15 cellular contexts compared by ENCODE assay signal in genomic region chr17:38844261-38844757, GRCh38. TPM values are rescaled to one million over a fixed set of nuclear protein-coding genes. Genes with fewer than 3 reads are reported as not detected.
DNase-seq lines count a peak whose midpoint lies in the region; ATAC-seq and TF ChIP-seq lines count a peak whose summit lies in the region.
"Had no signal": no experiment of that assay in that cellular context is flagged by ENCODE, and none has a peak within 500 bp of the region (broad histone marks: within the 10 kb centered on the region; RNA-seq: fewer than 3 reads in every experiment).

No MANE protein-coding gene starts in this region.

- H3K9me3 ChIP-seq in MG63: no peaks in the 10 kb centered on the region
- H3K9me3 ChIP-seq: adrenal gland, upper lobe of left lung had no signal

- intact Hi-C loops in activated T-helper 1 cell treated with anti-CD3 and anti-CD28 coated beads, Interleukin-12 subunit alpha, Interleukin-12 subunit beta, Interleukin-2, Interleukin-4 antibody, amounts not matched to agents 30 ng/mL and 10 ng/mL and 1 ng/mL, durations not matched to agents 14 hours and 24 hours and 36 hours (cut with micrococcal nuclease): no loop called here

- H3K4me3 Mint-ChIP-seq in brain (no peak overlapping the region), nephron progenitor cell (no peak overlapping the region)
- no peak overlapping the region for H3K4me3 Mint-ChIP-seq in activated T-helper 1 cell treated with anti-CD3 and anti-CD28 coated beads, Interleukin-12 subunit alpha, Interleukin-12 subunit beta, Interleukin-2, Interleukin-4 antibody, amounts not matched to agents 30 ng/mL and 10 ng/mL and 1 ng/mL, durations not matched to agents 14 hours and 24 hours and 36 hours
- H3K4me3 Mint-ChIP-seq: neural progenitor cell had no signal

- no peaks in the 10 kb centered on the region for H3K4me1 Mint-ChIP-seq in brain
- H3K4me1 Mint-ChIP-seq in nephron progenitor cell: no peaks in the 10 kb centered on the region
- peaks cover 6% of the 10 kb centered on the region for H3K4me1 Mint-ChIP-seq in activated T-helper 1 cell treated with anti-CD3 and anti-CD28 coated beads, Interleukin-12 subunit alpha, Interleukin-12 subunit beta, Interleukin-2, Interleukin-4 antibody, amounts not matched to agents 30 ng/mL and 10 ng/mL and 1 ng/mL, durations not matched to agents 14 hours and 24 hours and 36 hours (ENCODE audit: low read depth)

- peak overlapping the region in 3 of 5 experiments; percentile 21 to 49 (median 41) for H3K27ac Mint-ChIP-seq in brain
- H3K27ac Mint-ChIP-seq in nephron progenitor cell: peak overlapping the region; percentile 36
- no peak overlapping the region for H3K27ac Mint-ChIP-seq in activated T-helper 1 cell treated with anti-CD3 and anti-CD28 coated beads, Interleukin-12 subunit alpha, Interleukin-12 subunit beta, Interleukin-2, Interleukin-4 antibody, amounts not matched to agents 30 ng/mL and 10 ng/mL and 1 ng/mL, durations not matched to agents 14 hours and 24 hours and 36 hours
- H3K27ac Mint-ChIP-seq: neural progenitor cell had no signal

- peaks cover 27% of the 10 kb centered on the region for H3K36me3 ChIP-seq in MG63

- H3K27me3 ChIP-seq in MG63: no peaks in the 10 kb centered on the region
- H3K27me3 ChIP-seq: adrenal gland, dorsolateral prefrontal cortex, neural progenitor cell, upper lobe of left lung had no signal

- no peak for ATAC-seq in HG03565 (IDR thresholded peaks at IDR 0.05; ENCODE audit: unreplicated experiment)
- ATAC-seq: GM12878 had no signal

- DNase-seq in NCI-H1436 (lab: John Stamatoyannopoulos, UW) (peak; percentile 20), NCI-H1436 treated with DMSO at 0.1 percent for 48 hours (lab: John Stamatoyannopoulos, UW) (no peak), MG63 (peak; percentile 68), nephron progenitor cell (no peak), AG08395 (ENCODE audit: low spot score) (no peak)
- DNase-seq in activated T-helper 1 cell treated with anti-CD3 and anti-CD28 coated beads, Interleukin-12 subunit alpha, Interleukin-12 subunit beta, Interleukin-2, Interleukin-4 antibody, amounts not matched to agents 30 ng/mL and 10 ng/mL and 1 ng/mL, durations not matched to agents 14 hours and 24 hours and 36 hours (ENCODE audit: low spot score): no peak
- DNase-seq: DMS79 treated with DMSO at 0.1 percent for 48 hours, dorsolateral prefrontal cortex, Right ventricle myocardium superior, upper lobe of left lung had no signal

- no peak for TF ChIP-seq CTCF in brain (conservative IDR thresholded peaks at IDR 0.05)
- TF ChIP-seq CTCF in nephron progenitor cell (IDR thresholded peaks at IDR 0.05): no peak

- peaks cover 4% of the 10 kb centered on the region for H3K27me3 Mint-ChIP-seq in brain
- peaks cover 5% of the 10 kb centered on the region for H3K27me3 Mint-ChIP-seq in nephron progenitor cell (ENCODE audit: low read depth, poor library complexity)
- H3K27me3 Mint-ChIP-seq in activated T-helper 1 cell treated with anti-CD3 and anti-CD28 coated beads, Interleukin-12 subunit alpha, Interleukin-12 subunit beta, Interleukin-2, Interleukin-4 antibody, amounts not matched to agents 30 ng/mL and 10 ng/mL and 1 ng/mL, durations not matched to agents 14 hours and 24 hours and 36 hours (ENCODE audit: insufficient read depth): no peaks in the 10 kb centered on the region

- H3K36me3 Mint-ChIP-seq in brain (peaks cover 31% of the 10 kb centered on the region), nephron progenitor cell (ENCODE audit: low read depth) (peaks cover 33% of the 10 kb centered on the region)
- H3K36me3 Mint-ChIP-seq in activated T-helper 1 cell treated with anti-CD3 and anti-CD28 coated beads, Interleukin-12 subunit alpha, Interleukin-12 subunit beta, Interleukin-2, Interleukin-4 antibody, amounts not matched to agents 30 ng/mL and 10 ng/mL and 1 ng/mL, durations not matched to agents 14 hours and 24 hours and 36 hours (ENCODE audit: low read depth): peaks cover 21% of the 10 kb centered on the region

- H3K9me3 Mint-ChIP-seq in brain (no peaks in the 10 kb centered on the region), nephron progenitor cell (no peaks in the 10 kb centered on the region)
- no peaks in the 10 kb centered on the region for H3K9me3 Mint-ChIP-seq in activated T-helper 1 cell treated with anti-CD3 and anti-CD28 coated beads, Interleukin-12 subunit alpha, Interleukin-12 subunit beta, Interleukin-2, Interleukin-4 antibody, amounts not matched to agents 30 ng/mL and 10 ng/mL and 1 ng/mL, durations not matched to agents 14 hours and 24 hours and 36 hours
- H3K9me3 Mint-ChIP-seq: neural progenitor cell had no signal

- peak overlapping the region; percentile 20 for H3K4me3 ChIP-seq in MG63
- H3K4me3 ChIP-seq: adrenal gland, dorsolateral prefrontal cortex, GM12878, neural progenitor cell, upper lobe of left lung had no signal

RNA-seq across cellular contexts. Expression of gene RPL23, which starts 9.2 kb away (rescaled TPM):
- 2,314 and 3,514 TPM in 2 replicates for total RNA-seq in MG63 (2014; rRNA removed; shearing (Covaris generic); ENCODE audit: low replicate concordance)
- polyA plus RNA-seq in brain (ENCODE audit: insufficient read depth, low read depth, low replicate concordance): 2,078 TPM
- 1,847 and 1,871 TPM in 2 replicates for total RNA-seq in activated T-helper 1 cell treated with anti-CD3 and anti-CD28 coated beads, Interleukin-12 subunit alpha, Interleukin-12 subunit beta, Interleukin-2, Interleukin-4 antibody, amounts not matched to agents 30 ng/mL and 10 ng/mL and 1 ng/mL, durations not matched to agents 14 hours and 24 hours and 36 hours

RNA-seq across cellular contexts. Expression of gene CWC25, which starts 19.2 kb away (rescaled TPM):
- total RNA-seq in MG63 (2014; rRNA removed; shearing (Covaris generic); ENCODE audit: low replicate concordance): 19.2 and 21.3 TPM in 2 replicates
- 9.2 TPM for polyA plus RNA-seq in brain (ENCODE audit: insufficient read depth, low read depth, low replicate concordance)
- total RNA-seq in activated T-helper 1 cell treated with anti-CD3 and anti-CD28 coated beads, Interleukin-12 subunit alpha, Interleukin-12 subunit beta, Interleukin-2, Interleukin-4 antibody, amounts not matched to agents 30 ng/mL and 10 ng/mL and 1 ng/mL, durations not matched to agents 14 hours and 24 hours and 36 hours: 28.6 and 30.4 TPM in 2 replicates

RNA-seq across cellular contexts. Expression of gene LASP1, which starts 25.5 kb away (rescaled TPM):
- total RNA-seq in MG63 (2014; rRNA removed; shearing (Covaris generic); ENCODE audit: low replicate concordance): 228 and 323 TPM in 2 replicates
- 108 TPM for polyA plus RNA-seq in brain (ENCODE audit: insufficient read depth, low read depth, low replicate concordance)
- 133 and 135 TPM in 2 replicates for total RNA-seq in activated T-helper 1 cell treated with anti-CD3 and anti-CD28 coated beads, Interleukin-12 subunit alpha, Interleukin-12 subunit beta, Interleukin-2, Interleukin-4 antibody, amounts not matched to agents 30 ng/mL and 10 ng/mL and 1 ng/mL, durations not matched to agents 14 hours and 24 hours and 36 hours

RNA-seq across cellular contexts. Expression of gene PIP4K2B, which starts 45.0 kb away (rescaled TPM):
- 49.1 and 73.8 TPM in 2 replicates for total RNA-seq in MG63 (2014; rRNA removed; shearing (Covaris generic); ENCODE audit: low replicate concordance)
- polyA plus RNA-seq in brain (ENCODE audit: insufficient read depth, low read depth, low replicate concordance): 90.8 TPM
- total RNA-seq in activated T-helper 1 cell treated with anti-CD3 and anti-CD28 coated beads, Interleukin-12 subunit alpha, Interleukin-12 subunit beta, Interleukin-2, Interleukin-4 antibody, amounts not matched to agents 30 ng/mL and 10 ng/mL and 1 ng/mL, durations not matched to agents 14 hours and 24 hours and 36 hours: 40.6 and 40.8 TPM in 2 replicates

Comparison
In these comparisons a context has a peak if more than half of its experiments do, and no peak if none do; other contexts are left out.
1. DNase-seq: peak in NCI-H1436 (single experiment) and MG63 (single experiment); none in NCI-H1436 treated with DMSO at 0.1 percent for 48 hours (single experiment), nephron progenitor cell (single experiment), activated T-helper 1 cell treated with anti-CD3 and anti-CD28 coated beads, Interleukin-12 subunit alpha, Interleukin-12 subunit beta, Interleukin-2, Interleukin-4 antibody, amounts not matched to agents 30 ng/mL and 10 ng/mL and 1 ng/mL, durations not matched to agents 14 hours and 24 hours and 36 hours (single experiment) and AG08395 (single experiment).